ENCODE assay signal across 1 cellular context in genomic region chr6:47298475-47298874, GRCh38.
TF ChIP-seq lines count a peak whose summit lies in the region.

No MANE protein-coding gene starts in this region.

TF ChIP-seq in K562, 482 proteins besides CTCF, POLR2A, EP300 and RAD21 (continued from another document):
- no peak for TF ChIP-seq CHAMP1 (IDR thresholded peaks at IDR 0.05)
